8 cellular contexts compared by ENCODE assay signal in the genomic region with DNA sequence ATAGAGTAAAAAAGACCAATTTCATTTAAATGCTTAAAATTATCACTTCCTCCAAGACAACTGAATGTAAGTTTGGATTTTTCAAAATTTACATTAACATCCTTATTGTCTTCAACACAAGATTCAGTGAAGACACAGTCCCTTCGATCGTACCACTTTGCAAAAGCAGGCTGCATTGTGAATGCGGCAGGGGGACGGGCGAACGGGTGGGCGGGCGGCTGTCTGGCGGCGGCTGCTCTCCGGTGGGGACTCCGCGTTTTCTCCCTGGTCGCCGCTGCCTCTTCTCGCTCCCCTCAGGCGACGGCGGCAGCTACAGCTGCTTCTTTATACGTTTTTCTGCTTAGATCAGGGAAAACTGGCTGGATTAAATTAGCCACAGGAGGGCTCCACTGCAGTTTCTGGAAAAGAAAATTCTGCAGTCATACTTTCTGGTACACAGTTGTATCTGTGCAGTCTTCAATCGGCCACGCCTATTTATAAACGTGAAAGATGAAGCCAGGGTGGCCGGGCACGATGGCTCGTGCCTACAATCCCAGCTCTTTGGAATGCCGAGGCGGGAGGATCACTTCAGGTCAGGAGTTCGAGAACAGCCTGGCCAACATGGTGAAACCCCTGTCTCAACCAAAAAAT. TPM values are rescaled to one million over a fixed set of nuclear protein-coding genes. Genes with fewer than 3 reads are reported as not detected.
A peak's percentile ranks its signal among the peaks of the same experiment; 100 is the strongest.
DNase-seq lines count a peak whose midpoint lies in the region; ATAC-seq and TF ChIP-seq lines count a peak whose summit lies in the region.

No MANE protein-coding gene starts in this region.

- TF ChIP-seq EP300 in neural cell (conservative IDR thresholded peaks at IDR 0.05; ENCODE audit: poor library complexity, severe bottlenecking): no peak

- H3K9ac ChIP-seq in neural cell (ENCODE audit: low read length): peak overlapping the region; percentile 57

- H3K27ac ChIP-seq in ACC112 (ENCODE audit: low read depth, low read length) (no peak overlapping the region), neural cell (ENCODE audit: low read length) (peak overlapping the region; percentile 21)

- H3K36me3 ChIP-seq in ACC112 (ENCODE audit: insufficient read depth, low read length): no peaks in the 10 kb centered on the region
- H3K36me3 ChIP-seq in neural cell (ENCODE audit: insufficient read depth, low read length): no peaks in the 10 kb centered on the region

- peak; percentile 48 for ATAC-seq in GM19043 (IDR thresholded peaks at IDR 0.05; ENCODE audit: low read depth, unreplicated experiment)
- ATAC-seq in GM19328 (IDR thresholded peaks at IDR 0.05; ENCODE audit: unreplicated experiment): no peak
- ATAC-seq in HG02798 (IDR thresholded peaks at IDR 0.05; ENCODE audit: poor library complexity, unreplicated experiment): no peak

- H2AFZ ChIP-seq in ACC112 (ENCODE audit: low read length, unreplicated experiment): peak overlapping the region; percentile 59
- H2AFZ ChIP-seq in neural cell (ENCODE audit: low read depth, low read length): peak overlapping the region; percentile 45

- H4K20me1 ChIP-seq in neural cell (ENCODE audit: insufficient read depth): no peaks in the 10 kb centered on the region

- DNase-seq in NCI-H460 (ENCODE audit: extremely low read depth, low read depth) (peak; percentile 64), fibroblast of the conjunctiva (ENCODE audit: low read depth) (peak; percentile 36)
- peak; percentile 32 to 48 for DNase-seq in activated T-cell treated with anti-CD3 and anti-CD28 coated beads, Interleukin-2, amount 50 U/mL, for 48 hours

- no peaks in the 10 kb centered on the region for H3F3A ChIP-seq in neural cell (ENCODE audit: insufficient read depth, low read length, poor library complexity, severe bottlenecking)

- peaks cover 43% of the 10 kb centered on the region for H3K27me3 ChIP-seq in ACC112 (ENCODE audit: insufficient read depth, low read length)
- H3K27me3 ChIP-seq in neural cell (ENCODE audit: insufficient read depth, low read depth, low read length): peaks cover 30% of the 10 kb centered on the region

- no peaks in the 10 kb centered on the region for H3K9me3 ChIP-seq in neural cell (ENCODE audit: low read length)

- TF ChIP-seq CTCF in neural cell (IDR thresholded peaks at IDR 0.05; ENCODE audit: poor library complexity, severe bottlenecking): peak; percentile 79

- H3K4me2 ChIP-seq in neural cell (ENCODE audit: low read length): peak overlapping the region; percentile 25

- no peaks in the 10 kb centered on the region for H3K9me2 ChIP-seq in neural cell (ENCODE audit: insufficient read depth, low read length)

- peak; percentile 69 for TF ChIP-seq RAD21 in neural cell (conservative IDR thresholded peaks at IDR 0.05)

- no peaks in the 10 kb centered on the region for H3K79me2 ChIP-seq in ACC112 (ENCODE audit: control insufficient read depth, insufficient read depth, low read length, unreplicated experiment)
- no peaks in the 10 kb centered on the region for H3K79me2 ChIP-seq in neural cell (replicated peaks; ENCODE audit: insufficient read depth, low read length)

- H3K4me3 ChIP-seq in ACC112 (ENCODE audit: low read depth, low read length): peak overlapping the region; percentile 68
- H3K4me3 ChIP-seq in neural cell (ENCODE audit: low read length): peak overlapping the region; percentile 65

- peaks cover 16% of the 10 kb centered on the region for H3K4me1 ChIP-seq in ACC112 (ENCODE audit: control insufficient read depth, insufficient read depth, low read length, unreplicated experiment)

TF ChIP-seq in neural cell, 6 proteins besides CTCF, POLR2A, EP300 and RAD21:
- TF ChIP-seq MXI1 (conservative IDR thresholded peaks at IDR 0.05; ENCODE audit: poor library complexity, severe bottlenecking) (peak; percentile 21), SMC3 (conservative IDR thresholded peaks at IDR 0.05; ENCODE audit: poor library complexity) (peak; percentile 78), TAF1 (IDR thresholded peaks at IDR 0.05; ENCODE audit: low read depth) (no peak), REST (IDR thresholded peaks at IDR 0.05; ENCODE audit: borderline replicate concordance) (peak; percentile 18), EZH2 (IDR thresholded peaks at IDR 0.05; ENCODE audit: borderline replicate concordance, insufficient read depth, low read length, poor library complexity, severe bottlenecking) (no peak), POLR2AphosphoS5 (IDR thresholded peaks at IDR 0.05) (no peak)
TF ChIP-seq in neural cell: peak in this region for 3.

RNA-seq across cellular contexts. Expression of gene HPF1, which starts 33.9 kb away (rescaled TPM):
- total RNA-seq in NCI-H460 (2014; rRNA removed; shearing (Covaris generic)): 24.9 and 25.5 TPM in 2 replicates
- polyA plus RNA-seq in NCI-H460 (2014; cell fraction: nucleus; rRNA removed): 19.6 and 32.9 TPM in 2 replicates
- polyA plus RNA-seq in neural cell: 110 and 143 TPM in 2 replicates
- polyA minus RNA-seq in neural cell: 49.4 and 51.6 TPM in 2 replicates
